8 cellular contexts compared by ENCODE assay signal in the genomic region with DNA sequence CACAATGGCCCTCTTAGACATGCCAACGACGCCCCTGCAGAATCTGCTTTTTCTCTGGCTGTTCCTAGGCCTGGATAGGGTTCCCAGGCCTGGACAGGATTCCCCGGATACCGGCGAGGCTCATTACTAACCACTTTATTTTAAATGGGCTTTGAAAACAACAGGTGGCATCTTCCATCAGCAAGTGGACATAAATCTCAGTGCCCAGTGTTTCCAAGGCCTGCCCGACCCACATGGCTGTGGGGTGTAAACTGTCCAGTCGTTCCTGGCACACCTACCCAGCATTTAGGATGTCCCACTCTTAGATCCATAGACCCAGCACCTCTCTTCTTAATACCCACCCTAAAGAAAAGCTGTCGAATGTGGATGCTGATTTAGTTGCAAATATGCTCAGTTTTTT. TPM values are rescaled to one million over a fixed set of nuclear protein-coding genes. Genes with fewer than 3 reads are reported as not detected.
DNase-seq lines count a peak whose midpoint lies in the region; ATAC-seq and TF ChIP-seq lines count a peak whose summit lies in the region.

No MANE protein-coding gene starts in this region.

- H3K36me3 Mint-ChIP-seq in activated T-cell treated with anti-CD3 and anti-CD28 coated beads, Interleukin-2, amount 50 U/mL, for 4 hours (ENCODE audit: insufficient read depth), result no peaks in the 10 kb centered on the region

- H3K4me1 ChIP-seq in liver (ENCODE audit: control insufficient read depth in 4 of 4, insufficient read depth in 4 of 4, low read length in 3 of 4) (peaks cover 4 to 59% (median 45%) of the 10 kb centered on the region in 4 donors), upper lobe of right lung (peaks cover 10% of the 10 kb centered on the region)

- H3K27ac ChIP-seq in liver (ENCODE audit: low read depth in 1 of 2, low read length in 2 of 2) (peak overlapping the region; percentile 69 to 90), upper lobe of right lung (peak overlapping the region; percentile 53)

- peaks cover 8% of the 10 kb centered on the region for H3K4me1 Mint-ChIP-seq in activated T-cell treated with anti-CD3 and anti-CD28 coated beads, Interleukin-2, amount 50 U/mL, for 4 hours (ENCODE audit: low read depth)

- peak overlapping the region; percentile 79 for H3K4me3 Mint-ChIP-seq in activated T-cell treated with anti-CD3 and anti-CD28 coated beads, Interleukin-2, amount 50 U/mL, for 4 hours

- H3K4me3 ChIP-seq in astrocyte of the cerebellum (ENCODE audit: low read depth, low read length), result peak overlapping the region; percentile 57
- peak overlapping the region; percentile 57 to 79 (median 78) for H3K4me3 ChIP-seq in liver (ENCODE audit: low read depth in 1 of 3, low read length in 3 of 3)
- H3K4me3 ChIP-seq in upper lobe of right lung, result peak overlapping the region; percentile 62

- no peaks in the 10 kb centered on the region for H3K36me3 ChIP-seq in liver (ENCODE audit: control insufficient read depth in 4 of 4, insufficient read depth in 3 of 4, low read depth in 1 of 4, low read length in 3 of 4)
- no peaks in the 10 kb centered on the region for H3K36me3 ChIP-seq in upper lobe of right lung

- no peak for DNase-seq in activated T-cell treated with anti-CD3 and anti-CD28 coated beads, Interleukin-2, amount 50 U/mL, for 4 hours
- DNase-seq in activated T-cell treated with anti-CD3 and anti-CD28 coated beads for 4 hours (no peak), astrocyte of the cerebellum (ENCODE audit: low read depth) (no peak), upper lobe of right lung (no peak), RPMI8226 (no peak)

- H3K27me3 Mint-ChIP-seq in activated T-cell treated with anti-CD3 and anti-CD28 coated beads, Interleukin-2, amount 50 U/mL, for 4 hours (ENCODE audit: low read depth), result peaks cover 32% of the 10 kb centered on the region

- intact Hi-C loops in upper lobe of right lung (cut with DNase I), result no loop called here

- 27% methylated on average over 8 of the region's 8 CpGs for WGBS in liver

- TF ChIP-seq RAD21 in liver (IDR thresholded peaks at IDR 0.05), result no peak

- in situ Hi-C loops in astrocyte of the cerebellum (cut with HindIII; ENCODE audit: low sequenced_read_pairs), result no loop called here

- no peak for ATAC-seq in activated T-cell treated with anti-CD3 and anti-CD28 coated beads, Interleukin-2, amount 50 U/mL, for 4 hours
- ATAC-seq in upper lobe of right lung (no peak), HG02884 (IDR thresholded peaks at IDR 0.05; ENCODE audit: unreplicated experiment) (no peak), GM21528 (IDR thresholded peaks at IDR 0.05; ENCODE audit: low FRiP score, unreplicated experiment) (no peak)

- H3K9me3 Mint-ChIP-seq in activated T-cell treated with anti-CD3 and anti-CD28 coated beads, Interleukin-2, amount 50 U/mL, for 4 hours, result no peaks in the 10 kb centered on the region

- H3K27me3 ChIP-seq in liver (ENCODE audit: control insufficient read depth in 4 of 4, insufficient read depth in 4 of 4, low read length in 3 of 4), result no peaks in the 10 kb centered on the region
- H3K27me3 ChIP-seq in upper lobe of right lung, result no peaks in the 10 kb centered on the region

- H3K9ac ChIP-seq in liver (ENCODE audit: low read depth in 1 of 2, low read length in 2 of 2), result peak overlapping the region; percentile 69 to 70

- no peak for TF ChIP-seq CTCF in astrocyte of the cerebellum (IDR thresholded peaks at IDR 0.05; ENCODE audit: low read depth, low read length, missing control alignments)
- TF ChIP-seq CTCF in liver (IDR thresholded peaks at IDR 0.05; ENCODE audit: low read depth, low read length, missing input control), result no peak
- no peak for TF ChIP-seq CTCF in upper lobe of right lung (IDR thresholded peaks at IDR 0.05)

- H3K9me3 ChIP-seq in liver (ENCODE audit: control insufficient read depth in 4 of 4, low read length in 3 of 4) (no peaks in the 10 kb centered on the region), upper lobe of right lung (no peaks in the 10 kb centered on the region)

TF ChIP-seq in liver, 16 proteins besides CTCF, POLR2A, EP300 and RAD21:
- TF ChIP-seq YY1 (IDR thresholded peaks at IDR 0.05), result peak; percentile 9
- TF ChIP-seq FOXA1 (IDR thresholded peaks at IDR 0.05), result no peak

RNA-seq across cellular contexts. Expression of a gene that starts 0.9 kb away (rescaled TPM):
- total RNA-seq in activated T-cell treated with anti-CD3 and anti-CD28 coated beads, Interleukin-2, amount 50 U/mL, for 4 hours, result under 1 TPM; 0.76 to 0.94 (median 0.90) TPM
- total RNA-seq in liver (10 to 100 TPM in 1 of 2 donors, 1 to 10 TPM in 1; 6.8 to 33.7 TPM), upper lobe of right lung (21.8 TPM)
- polyA plus RNA-seq in liver, result 10 to 100 TPM; 49.8 to 56.1 TPM

RNA-seq across cellular contexts. Expression of a gene that starts 46.7 kb away (rescaled TPM):
- total RNA-seq in activated T-cell treated with anti-CD3 and anti-CD28 coated beads, Interleukin-2, amount 50 U/mL, for 4 hours, result 100 to 1,000 TPM in 1 of 3 donors, 10 to 100 TPM in 2; 94.5 to 110 (median 96.7) TPM
- 10 to 100 TPM; 64.8 to 77.7 TPM for total RNA-seq in liver
- polyA plus RNA-seq in liver, result 10 to 100 TPM; 20.6 to 60.1 TPM
- 150 TPM for total RNA-seq in upper lobe of right lung

RNA-seq across cellular contexts. Expression of a gene that starts 56.7 kb away (rescaled TPM):
- total RNA-seq in activated T-cell treated with anti-CD3 and anti-CD28 coated beads, Interleukin-2, amount 50 U/mL, for 4 hours, result 100 to 1,000 TPM; 597 to 728 (median 646) TPM
- total RNA-seq in liver, result 100 to 1,000 TPM; 130 to 157 TPM
- polyA plus RNA-seq in liver, result 10 to 100 TPM; 68.4 to 79.6 TPM
- total RNA-seq in upper lobe of right lung, result 119 TPM

RNA-seq across cellular contexts. Expression of a gene that starts 57.1 kb away (rescaled TPM):
- total RNA-seq in activated T-cell treated with anti-CD3 and anti-CD28 coated beads, Interleukin-2, amount 50 U/mL, for 4 hours, result 10 to 100 TPM; 25.3 to 32.5 (median 27.7) TPM
- 10 to 100 TPM; 11.9 to 21.9 TPM for total RNA-seq in liver
- polyA plus RNA-seq in liver, result 1 to 10 TPM; 8.3 to 8.5 TPM
- total RNA-seq in upper lobe of right lung, result 15.7 TPM

Comparison
In these comparisons a context has a peak if more than half of its experiments do, and no peak if none do; other contexts are left out.
1. RNA of a gene that starts 0.9 kb away (total RNA-seq): 6.8 to 33.7 TPM in liver and 21.8 TPM in upper lobe of right lung (single experiment); 0.76 to 0.94 TPM in activated T-cell treated with anti-CD3 and anti-CD28 coated beads, Interleukin-2, amount 50 U/mL, for 4 hours; every median in the first group is over 4 times any median in the second.
2. Peak in every context shown above with its lines, with median percentiles within 50 percentile points of each other: H3K4me3 ChIP-seq.